In the genomic region with DNA sequence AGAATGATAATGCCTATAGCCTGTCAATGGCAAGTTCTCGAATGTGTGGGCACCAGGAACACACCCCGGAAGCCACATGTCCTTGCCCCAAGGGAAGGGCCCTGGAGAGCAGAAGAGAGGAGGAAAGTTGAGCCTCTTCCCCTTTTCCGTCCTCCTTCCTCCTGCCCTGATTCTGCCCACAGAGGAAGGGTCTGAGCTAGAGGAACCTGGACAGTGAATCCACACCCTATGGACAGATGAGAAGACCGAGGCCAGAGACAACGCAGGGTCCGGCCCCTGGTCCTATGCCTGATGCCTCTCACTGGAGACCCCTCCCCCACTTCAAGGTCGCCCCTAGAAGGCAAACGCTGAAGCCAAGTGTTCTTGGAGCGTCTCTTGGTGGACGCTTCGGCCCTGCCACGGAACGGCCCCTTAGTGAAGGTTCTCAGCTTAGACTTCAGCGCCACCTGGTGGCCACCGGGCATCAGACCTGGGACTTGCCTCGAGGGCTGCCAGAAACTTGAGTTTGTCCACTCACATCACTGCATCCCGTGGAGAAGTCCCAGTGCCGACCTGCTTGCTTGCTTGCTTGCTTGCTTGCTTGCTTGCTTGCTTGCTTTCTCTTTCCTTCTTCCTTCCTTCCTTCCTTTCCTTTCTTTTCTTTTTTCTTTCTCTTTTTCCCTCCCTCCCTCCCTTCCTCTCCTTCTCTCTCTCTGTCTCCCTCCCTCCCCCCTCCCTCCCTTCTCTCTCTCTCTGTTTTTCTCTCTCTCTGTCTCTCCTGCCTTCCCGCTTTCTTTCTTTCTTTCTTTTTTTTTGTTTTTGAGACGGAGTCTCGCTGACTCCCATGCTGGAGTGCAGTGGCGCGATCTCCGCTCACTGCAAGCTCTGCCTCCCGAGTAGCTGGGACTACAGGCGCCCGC, we compare ENCODE assay signal across 8 cellular contexts. TPM values are rescaled to one million over a fixed set of nuclear protein-coding genes. Genes with fewer than 3 reads are reported as not detected.
DNase-seq lines count a peak whose midpoint lies in the region; ATAC-seq lines count a peak whose summit lies in the region.

No MANE protein-coding gene starts in this region.

- H3K27ac Mint-ChIP-seq in activated CD4-positive, alpha-beta T cell treated with anti-CD3 and anti-CD28 coated beads for 36 hours, result peak overlapping the region; percentile 42

- no peaks in the 10 kb centered on the region for H3K27me3 Mint-ChIP-seq in activated CD4-positive, alpha-beta T cell treated with anti-CD3 and anti-CD28 coated beads for 36 hours

- CTCF ChIA-PET in activated CD4-positive, alpha-beta T cell treated with anti-CD3 and anti-CD28 coated beads for 36 hours (lab: Charles Lee), result interaction anchor here (0.6 to 8.5 kb wide), 14 partner anchors 11 to 237 kb away, joined by 3 to 74 read pairs (median 4); a partner anchor contains a TSS

- intact Hi-C loops in activated CD4-positive, alpha-beta T cell treated with anti-CD3 and anti-CD28 coated beads for 36 hours (cut with DNase I, micrococcal nuclease), result loop anchor here (1.0 to 2.0 kb wide), 6 partner anchors 46 to 214 kb away; a partner anchor contains a TSS

- peak overlapping the region; percentile 23 for H3K4me3 Mint-ChIP-seq in activated CD4-positive, alpha-beta T cell treated with anti-CD3 and anti-CD28 coated beads for 36 hours

- peak; percentile 54 for ATAC-seq in HG03432 (IDR thresholded peaks at IDR 0.05; ENCODE audit: unreplicated experiment)
- ATAC-seq in activated CD4-positive, alpha-beta T cell treated with anti-CD3 and anti-CD28 coated beads for 36 hours, result peak; percentile 99
- ATAC-seq in left lobe of liver, result peak; percentile 99
- ATAC-seq in HG02571 (IDR thresholded peaks at IDR 0.05; ENCODE audit: unreplicated experiment), result no peak

- H3K9me3 Mint-ChIP-seq in activated CD4-positive, alpha-beta T cell treated with anti-CD3 and anti-CD28 coated beads for 36 hours (ENCODE audit: low read depth), result no peaks in the 10 kb centered on the region

- DNase-seq in ELF-1 (ENCODE audit: low read depth, low spot score) (peak; percentile 95), NCI-H69 (lab: John Stamatoyannopoulos, UW) (peak; percentile 83), cerebellar cortex (ENCODE audit: low spot score) (peak; percentile 91), left lobe of liver (ENCODE audit: low spot score) (peak; percentile 87)
- peak; percentile 96 for DNase-seq in activated CD4-positive, alpha-beta T cell treated with anti-CD3 and anti-CD28 coated beads for 36 hours
- DNase-seq in stimulated activated CD4-positive, alpha-beta T cell treated with anti-CD3 and anti-CD28 coated beads, Interleukin-2, amount 100 ng/mL, for 4 hours (ENCODE audit: low read depth), result peak; percentile 82

- no peaks in the 10 kb centered on the region for H3K36me3 Mint-ChIP-seq in activated CD4-positive, alpha-beta T cell treated with anti-CD3 and anti-CD28 coated beads for 36 hours (ENCODE audit: low read depth)

- POLR2A ChIA-PET in activated CD4-positive, alpha-beta T cell treated with anti-CD3 and anti-CD28 coated beads for 36 hours (lab: Charles Lee), result interaction anchor here (0.6 kb wide), 1 partner anchor 136 kb away, joined by 3 read pairs; no protein-coding TSS in a partner anchor

- H3K4me1 Mint-ChIP-seq in activated CD4-positive, alpha-beta T cell treated with anti-CD3 and anti-CD28 coated beads for 36 hours, result peaks cover 5% of the 10 kb centered on the region

RNA-seq across cellular contexts. Expression of a gene that starts 20.6 kb away (rescaled TPM):
- 1 to 10 TPM; 6.4 to 8.4 TPM for total RNA-seq in activated CD4-positive, alpha-beta T cell treated with anti-CD3 and anti-CD28 coated beads for 36 hours
- not detected for total RNA-seq in left lobe of liver

RNA-seq across cellular contexts. Expression of a gene that starts 46.7 kb away (rescaled TPM):
- 10 to 100 TPM; 51.0 to 52.9 TPM for total RNA-seq in activated CD4-positive, alpha-beta T cell treated with anti-CD3 and anti-CD28 coated beads for 36 hours
- 37.8 TPM for total RNA-seq in left lobe of liver
